In genomic region chr22:17035246-17035645, GRCh38 we compare ENCODE assay signal across 20 cellular contexts. TPM values are rescaled to one million over a fixed set of nuclear protein-coding genes. Genes with fewer than 3 reads are reported as not detected.
DNase-seq lines count a peak whose midpoint lies in the region; ATAC-seq and TF ChIP-seq lines count a peak whose summit lies in the region.
"Had no signal": no experiment of that assay in that cellular context is flagged by ENCODE, and none has a peak within 500 bp of the region (broad histone marks: within the 10 kb centered on the region; RNA-seq: fewer than 3 reads in every experiment).

No MANE protein-coding gene starts in this region.

- TF ChIP-seq CTCF in prostate gland (IDR thresholded peaks at IDR 0.05): no peak

- H3K27ac Mint-ChIP-seq in activated CD4-positive, alpha-beta T cell treated with anti-CD3 and anti-CD28 coated beads, Interleukin-2, amount 10 ng/mL, durations not matched to agents 7 days and 5 days: peak overlapping the region; percentile 21
- H3K27ac Mint-ChIP-seq in central memory CD8-positive, alpha-beta T cell (ENCODE audit: low read depth): no peak overlapping the region

- POLR2A ChIA-PET in activated CD4-positive, alpha-beta T cell treated with anti-CD3 and anti-CD28 coated beads, Interleukin-2, amount 10 ng/mL, durations not matched to agents 7 days and 5 days (lab: Charles Lee): no interaction called here

- H3K27me3 Mint-ChIP-seq in activated CD4-positive, alpha-beta T cell treated with anti-CD3 and anti-CD28 coated beads, Interleukin-2, amount 10 ng/mL, durations not matched to agents 7 days and 5 days: peaks cover 19% of the 10 kb centered on the region
- peaks cover 22% of the 10 kb centered on the region for H3K27me3 Mint-ChIP-seq in central memory CD8-positive, alpha-beta T cell

- H3K36me3 ChIP-seq in prostate gland: no peaks in the 10 kb centered on the region
- H3K36me3 ChIP-seq: colonic mucosa, heart left ventricle had no signal

- intact Hi-C loops in prostate gland (cut with DNase I): no loop called here

- H3K4me3 ChIP-seq in prostate gland: no peak overlapping the region
- H3K4me3 ChIP-seq: A549, colonic mucosa had no signal

- no peak overlapping the region for H3K27ac ChIP-seq in prostate gland
- H3K27ac ChIP-seq: A549, colonic mucosa had no signal

- H3K4me1 ChIP-seq in prostate gland (replicated peaks): no peaks in the 10 kb centered on the region
- H3K4me1 ChIP-seq: colonic mucosa had no signal

- 26% methylated on average over 4 of the region's 4 CpGs for WGBS in prostate gland

- H3K27me3 ChIP-seq in prostate gland (replicated peaks; ENCODE audit: insufficient read depth): no peaks in the 10 kb centered on the region
- H3K27me3 ChIP-seq: colonic mucosa had no signal

- CTCF ChIA-PET in activated CD4-positive, alpha-beta T cell treated with anti-CD3 and anti-CD28 coated beads, Interleukin-2, amount 10 ng/mL, durations not matched to agents 7 days and 5 days (lab: Charles Lee): no interaction called here

- DNase-seq in activated CD4-positive, alpha-beta T cell treated with anti-CD3 and anti-CD28 coated beads, Interleukin-2, amount 10 ng/mL, durations not matched to agents 7 days and 5 days: no peak
- no peak for DNase-seq in activated CD4-positive, alpha-beta T cell treated with anti-CD3 and anti-CD28 coated beads, Interleukin-2, amount 50 U/mL, for 48 hours
- DNase-seq in NCI-H2196 (lab: John Stamatoyannopoulos, UW; ENCODE audit: unreplicated experiment) (peak; percentile 83), prostate gland (ENCODE audit: low spot score) (peak; percentile 48), germinal center (ENCODE audit: low spot score) (no peak), mesenteric fat pad (ENCODE audit: low spot score) (no peak), RKO (ENCODE audit: low spot score) (no peak)
- no peak for DNase-seq in central memory CD8-positive, alpha-beta T cell (ENCODE audit: low spot score in 2 of 2)
- DNase-seq: activated CD8-positive, alpha-beta memory T cell treated with anti-CD3 and anti-CD28 coated beads, Interleukin-2, amount 50 U/mL, for 4 hours; amniotic stem cell; colonic mucosa; kidney; NCI-H1694 treated with DMSO at 0.1 percent for 48 hours; NCI-H748 treated with DMSO at 0.1 percent for 48 hours had no signal

- no peaks in the 10 kb centered on the region for H3K9me3 ChIP-seq in prostate gland
- H3K9me3 ChIP-seq: A549, colonic mucosa, heart left ventricle had no signal

- H3K36me3 Mint-ChIP-seq in activated CD4-positive, alpha-beta T cell treated with anti-CD3 and anti-CD28 coated beads, Interleukin-2, amount 10 ng/mL, durations not matched to agents 7 days and 5 days (ENCODE audit: low read depth): no peaks in the 10 kb centered on the region
- H3K36me3 Mint-ChIP-seq in central memory CD8-positive, alpha-beta T cell (ENCODE audit: insufficient read depth): no peaks in the 10 kb centered on the region

- TF ChIP-seq POLR2A in prostate gland (IDR thresholded peaks at IDR 0.05): no peak

- no peaks in the 10 kb centered on the region for H3K9me3 Mint-ChIP-seq in activated CD4-positive, alpha-beta T cell treated with anti-CD3 and anti-CD28 coated beads, Interleukin-2, amount 10 ng/mL, durations not matched to agents 7 days and 5 days
- H3K9me3 Mint-ChIP-seq in central memory CD8-positive, alpha-beta T cell: no peaks in the 10 kb centered on the region

- peaks cover 3% of the 10 kb centered on the region for H3K4me1 Mint-ChIP-seq in activated CD4-positive, alpha-beta T cell treated with anti-CD3 and anti-CD28 coated beads, Interleukin-2, amount 10 ng/mL, durations not matched to agents 7 days and 5 days
- no peaks in the 10 kb centered on the region for H3K4me1 Mint-ChIP-seq in central memory CD8-positive, alpha-beta T cell

- ATAC-seq in central memory CD8-positive, alpha-beta T cell (replicated peaks; ENCODE audit: extremely low read depth, poor library complexity, severe bottlenecking): no peak
- ATAC-seq: A549; activated CD4-positive, CD25-positive, alpha-beta regulatory T cell treated with anti-CD3 and anti-CD28 coated beads, Interleukin-2, amount 50 U/mL, for 24 hours had no signal

- H3K4me3 Mint-ChIP-seq in activated CD4-positive, alpha-beta T cell treated with anti-CD3 and anti-CD28 coated beads, Interleukin-2, amount 10 ng/mL, durations not matched to agents 7 days and 5 days: no peak overlapping the region
- H3K4me3 Mint-ChIP-seq in central memory CD8-positive, alpha-beta T cell: peak overlapping the region; percentile 37

RNA-seq across cellular contexts. Expression of gene GAB4, which starts 27.2 kb away (rescaled TPM):
- not detected for total RNA-seq in activated CD4-positive, alpha-beta T cell treated with anti-CD3 and anti-CD28 coated beads, Interleukin-2, amount 10 ng/mL, durations not matched to agents 7 days and 5 days
- total RNA-seq in prostate gland (1 to 10 TPM in 1 of 2 donors, not detected in 1; 3.4 TPM), mesenteric fat pad (not detected)
- total RNA-seq: colonic mucosa; heart left ventricle; kidney; posterior vena cava; T-helper 2 cell treated with Interferon-gamma antibody and Interleukin-4, amounts not matched to agents 100 ng/mL and 5 ng/mL, for 36 hours; temporal lobe had no signal

RNA-seq across cellular contexts. Expression of gene IL17RA, which starts 49.6 kb away (rescaled TPM):
- 10 to 100 TPM; 53.6 to 55.9 TPM for total RNA-seq in activated CD4-positive, alpha-beta T cell treated with anti-CD3 and anti-CD28 coated beads, Interleukin-2, amount 10 ng/mL, durations not matched to agents 7 days and 5 days
- 10 to 100 TPM; 16.1 to 17.4 TPM for total RNA-seq in prostate gland
- total RNA-seq in mesenteric fat pad: 38.2 TPM

Comparison
In these comparisons a context has a peak if more than half of its experiments do, and no peak if none do; other contexts are left out.
1. DNase-seq: peak in NCI-H2196 (single experiment) and prostate gland (single experiment); none in activated CD4-positive, alpha-beta T cell treated with anti-CD3 and anti-CD28 coated beads, Interleukin-2, amount 10 ng/mL, durations not matched to agents 7 days and 5 days (single experiment), activated CD4-positive, alpha-beta T cell treated with anti-CD3 and anti-CD28 coated beads, Interleukin-2, amount 50 U/mL, for 48 hours (0 of 2), central memory CD8-positive, alpha-beta T cell (0 of 2), germinal center (single experiment), mesenteric fat pad (single experiment) and RKO (single experiment).